Comparison of ENCODE assay signal across 17 cellular contexts in genomic region chr3:111782943-111783342, GRCh38.
DNase-seq lines count a peak whose midpoint lies in the region; ATAC-seq and TF ChIP-seq lines count a peak whose summit lies in the region.
"Had no signal": no experiment of that assay in that cellular context is flagged by ENCODE, and none has a peak within 500 bp of the region (broad histone marks: within the 10 kb centered on the region; RNA-seq: fewer than 3 reads in every experiment).

No MANE protein-coding gene starts in this region.

- H3K27me3 ChIP-seq in heart right ventricle (no peaks in the 10 kb centered on the region), sigmoid colon (no peaks in the 10 kb centered on the region), esophagus muscularis mucosa (no peaks in the 10 kb centered on the region), lower lobe of right lung (ENCODE audit: low read depth) (no peaks in the 10 kb centered on the region)
- H3K27me3 ChIP-seq: MG63 had no signal

- peaks cover 0 to 59% (median 36%) of the 10 kb centered on the region in 9 donors for H3K4me1 ChIP-seq in heart right ventricle
- H3K4me1 ChIP-seq in sigmoid colon, result peaks cover 0 to 23% (median 19%) of the 10 kb centered on the region in 4 donors
- H3K4me1 ChIP-seq in esophagus muscularis mucosa, result peaks cover 9 to 21% (median 18%) of the 10 kb centered on the region in 4 donors
- H3K4me1 ChIP-seq in lower lobe of right lung, result peaks cover 24% of the 10 kb centered on the region
- H3K4me1 ChIP-seq: HAP-1 had no signal

- WGBS in heart right ventricle, 2 donors, result 65% methylated on average over 2 of the region's 2 CpGs
- WGBS in sigmoid colon, 2 donors, result 84 to 87% methylated on average over 2 of the region's 2 CpGs
- 80% methylated on average over 2 of the region's 2 CpGs for WGBS in esophagus muscularis mucosa

- H3K27ac ChIP-seq in heart right ventricle (peak overlapping the region in 8 of 10 donors; percentile 42 to 74 (median 57)), sigmoid colon (peak overlapping the region; percentile 51 to 60 (median 60)), esophagus muscularis mucosa (replicated peaks in 1 of 4) (peak overlapping the region in 2 of 4 donors; percentile 45 to 53), lower lobe of right lung (no peak overlapping the region)

- no peaks in the 10 kb centered on the region for H3K36me3 ChIP-seq in heart right ventricle
- no peaks in the 10 kb centered on the region for H3K36me3 ChIP-seq in sigmoid colon
- no peaks in the 10 kb centered on the region for H3K36me3 ChIP-seq in esophagus muscularis mucosa
- no peaks in the 10 kb centered on the region for H3K36me3 ChIP-seq in lower lobe of right lung
- H3K36me3 ChIP-seq: HAP-1, MG63 had no signal

- TF ChIP-seq CTCF in heart right ventricle (IDR thresholded peaks at IDR 0.05), result no peak
- TF ChIP-seq CTCF in sigmoid colon (IDR thresholded peaks at IDR 0.05), result no peak
- TF ChIP-seq CTCF in esophagus muscularis mucosa (IDR thresholded peaks at IDR 0.05), result no peak
- TF ChIP-seq CTCF in lower lobe of right lung (IDR thresholded peaks at IDR 0.05), result no peak

- intact Hi-C loops in heart right ventricle (cut with DNase I), result loop anchor here in 1 of 10 donors (5.0 kb wide), 1 partner anchor 46 kb away; no protein-coding TSS in a partner anchor
- intact Hi-C loops in cardiac septum (cut with DNase I), result no loop called here
- intact Hi-C loops in sigmoid colon (cut with DNase I), result no loop called here
- intact Hi-C loops in esophagus muscularis mucosa (cut with DNase I), result no loop called here
- intact Hi-C loops in lower lobe of right lung (cut with DNase I), result no loop called here

- ATAC-seq in heart right ventricle (peak in 6 of 8 donors; percentile 20 to 36 (median 29)), left lobe of liver (peak; percentile 63), lower lobe of right lung (no peak)
- ATAC-seq: GM12878 had no signal

- H3K4me3 ChIP-seq in heart right ventricle (no peak overlapping the region), sigmoid colon (no peak overlapping the region), esophagus muscularis mucosa (no peak overlapping the region), lower lobe of right lung (no peak overlapping the region)
- H3K4me3 ChIP-seq: GM12878, HAP-1, MG63 had no signal

- no peak for TF ChIP-seq EP300 in sigmoid colon (IDR thresholded peaks at IDR 0.05)
- no peak for TF ChIP-seq EP300 in esophagus muscularis mucosa (IDR thresholded peaks at IDR 0.05)

- no peaks in the 10 kb centered on the region for H3K9me3 ChIP-seq in heart right ventricle
- no peaks in the 10 kb centered on the region for H3K9me3 ChIP-seq in sigmoid colon
- no peaks in the 10 kb centered on the region for H3K9me3 ChIP-seq in esophagus muscularis mucosa
- H3K9me3 ChIP-seq in lower lobe of right lung, result no peaks in the 10 kb centered on the region
- H3K9me3 ChIP-seq: HAP-1, MG63 had no signal

- TF ChIP-seq POLR2A in sigmoid colon (IDR thresholded peaks at IDR 0.05) (no peak), esophagus muscularis mucosa (IDR thresholded peaks at IDR 0.05; ENCODE audit: low read depth) (no peak)

- DNase-seq in heart right ventricle (no peak), cardiac septum (ENCODE audit: low spot score) (no peak), left lobe of liver (ENCODE audit: low spot score) (no peak), sigmoid colon (no peak), esophagus muscularis mucosa (ENCODE audit: extremely low spot score) (no peak), pons (ENCODE audit: low spot score) (no peak), NOMO-1 treated with DMSO at 0.1 percent for 48 hours (lab: John Stamatoyannopoulos, UW; ENCODE audit: unreplicated experiment) (no peak), lower lobe of right lung (no peak)
- DNase-seq: COR-L47, KG1, MG63, NCI-H1092 treated with DMSO at 0.1 percent for 48 hours, NCI-H187, NCI-H446, NCI-H82 had no signal

Comparison
In these comparisons a context has a peak if more than half of its experiments do, and no peak if none do; other contexts are left out.
1. ATAC-seq: peak in heart right ventricle (6 of 8) and left lobe of liver (single experiment); none in lower lobe of right lung (0 of 2).